In genomic region chrX:15854712-15855561, GRCh38 we compare ENCODE assay signal across 1 cellular context.
TF ChIP-seq lines count a peak whose summit lies in the region.

Gene AP1S2 (minus strand): TSS chrX:15854813. CDS start chrX:15852524, 2,289 bp downstream.

TF ChIP-seq in K562, 482 proteins besides CTCF, POLR2A, EP300 and RAD21 (continued from another document and continues in another):
- TF ChIP-seq REST (CRISPR knock-in tag; IDR thresholded peaks at IDR 0.05; ENCODE audit: low read depth) (0 out of 2 replicates have a peak, but pooled peaks have one; percentile 30), POLR2AphosphoS2 (IDR thresholded peaks at IDR 0.05; ENCODE audit: low read length) (no peak), ETV5 (CRISPR knock-in tag; IDR thresholded peaks at IDR 0.05; ENCODE audit: low read depth) (peak; percentile 28; the same call in 1 of the 2 replicates), NR2C1 (IDR thresholded peaks at IDR 0.05) (no peak), NR2C1 (tag; IDR thresholded peaks at IDR 0.05) (no peak), CTBP1 (IDR thresholded peaks at IDR 0.05; ENCODE audit: borderline replicate concordance) (peak; percentile 69), HNRNPL (IDR thresholded peaks at IDR 0.05; ENCODE audit: low read depth, low read length) (peak; percentile 53; the same call in 1 of the 2 replicates), ELF1 (tag; IDR thresholded peaks at IDR 0.05) (peak; percentile 98), TAF9B (IDR thresholded peaks at IDR 0.05; ENCODE audit: partially characterized antibody) (peak; percentile 18), HMGXB4 (CRISPR knock-in tag; IDR thresholded peaks at IDR 0.05) (no peak), ZNF592 (IDR thresholded peaks at IDR 0.05) (0 out of 2 replicates have a peak, but pooled peaks have one; percentile 5), CBFB (CRISPR knock-in tag; IDR thresholded peaks at IDR 0.05) (no peak), NR2C2 (CRISPR knock-in tag; IDR thresholded peaks at IDR 0.05) (no peak), NR2C2 (tag; IDR thresholded peaks at IDR 0.05) (peak; percentile 79), CHAMP1 (IDR thresholded peaks at IDR 0.05) (no peak), HDAC3 (IDR thresholded peaks at IDR 0.05; ENCODE audit: borderline replicate concordance, partially characterized antibody) (no peak), TBL1XR1 (IDR thresholded peaks at IDR 0.05; ENCODE audit: low read length in 2 of 2) (no peak), ZNF699 (CRISPR knock-in tag; IDR thresholded peaks at IDR 0.05; ENCODE audit: insufficient replicate concordance) (no peak), ETV6 (IDR thresholded peaks at IDR 0.05; ENCODE audit: borderline replicate concordance in 1 of 2, low read depth in 2 of 2, low read length in 1 of 2) (peak; percentile 11 to 55; a peak in 2 of 4 replicates), ETV6 (CRISPR knock-in tag; IDR thresholded peaks at IDR 0.05; ENCODE audit: borderline replicate concordance) (no peak), CREB1 (IDR thresholded peaks at IDR 0.05) (peak; percentile 25; the same call in 1 of the 2 replicates), CREB1 (CRISPR knock-in tag; IDR thresholded peaks at IDR 0.05) (peak; percentile 33; the same call in 1 of the 2 replicates), CLOCK (CRISPR knock-in tag; IDR thresholded peaks at IDR 0.05; ENCODE audit: borderline replicate concordance) (no peak), JUND (IDR thresholded peaks at IDR 0.05; ENCODE audit: borderline replicate concordance, low read depth, low read length) (peak; percentile 20; the same call in 1 of the 2 replicates), JUND (tag; IDR thresholded peaks at IDR 0.05; ENCODE audit: borderline replicate concordance, low read depth, low read length) (no peak; the same call in 2 of the 3 replicates), ZBTB5 (IDR thresholded peaks at IDR 0.05) (no peak), CCNT2 (IDR thresholded peaks at IDR 0.05; ENCODE audit: borderline replicate concordance, extremely low read depth, insufficient read length, low read depth, low read length) (peak; percentile 63), EZH2 (IDR thresholded peaks at IDR 0.05; ENCODE audit: borderline replicate concordance, low read depth, low read length) (no peak), MAZ (CRISPR knock-in tag; conservative IDR thresholded peaks at IDR 0.05 in 1 of 2, IDR thresholded peaks at IDR 0.05 in 1 of 2) (peak in 1 of 2 experiments; percentile 15; a peak in 1 of 4 replicates), ZNF121 (CRISPR knock-in tag; conservative IDR thresholded peaks at IDR 0.05) (no peak), SP1 (CRISPR knock-in tag; IDR thresholded peaks at IDR 0.05) (peak; percentile 48), VEZF1 (CRISPR knock-in tag; IDR thresholded peaks at IDR 0.05) (0 out of 2 replicates have a peak, but pooled peaks have one; percentile 32), RBM15 (IDR thresholded peaks at IDR 0.05; ENCODE audit: insufficient read depth, low read length) (no peak), POLR2G (IDR thresholded peaks at IDR 0.05; ENCODE audit: low read depth, low read length) (peak; percentile 81), RAD51 (IDR thresholded peaks at IDR 0.05; ENCODE audit: borderline replicate concordance, low read depth) (peak; percentile 87), MAFG (tag; conservative IDR thresholded peaks at IDR 0.05) (no peak), ELF2 (CRISPR knock-in tag; IDR thresholded peaks at IDR 0.05) (peak; percentile 94), EGR1 (conservative IDR thresholded peaks at IDR 0.05) (0 out of 2 replicates have a peak, but pooled peaks have one; percentile 9), TFAP4 (CRISPR knock-in tag; IDR thresholded peaks at IDR 0.05; ENCODE audit: borderline replicate concordance) (peak; percentile 44; the same call in 1 of the 2 replicates), ZBTB12 (CRISPR knock-in tag; IDR thresholded peaks at IDR 0.05) (no peak)
